In genomic region chr2:241040811-241041334, GRCh38 we compare ENCODE assay signal across 1 cellular context.
TF ChIP-seq lines count a peak whose summit lies in the region.

No MANE protein-coding gene starts in this region.

TF ChIP-seq in GM12878, 131 proteins besides CTCF, POLR2A, EP300 and RAD21:
- TF ChIP-seq MEF2B (IDR thresholded peaks at IDR 0.05; ENCODE audit: partially characterized antibody, poor library complexity, severe bottlenecking) (no peak), HDAC6 (IDR thresholded peaks at IDR 0.05; ENCODE audit: unreplicated experiment) (no peak), CREM (IDR thresholded peaks at IDR 0.05; ENCODE audit: low read depth) (no peak), GATAD2B (conservative IDR thresholded peaks at IDR 0.05; ENCODE audit: low read depth) (no peak), SREBF2 (IDR thresholded peaks at IDR 0.05; ENCODE audit: low read length) (no peak), ZZZ3 (IDR thresholded peaks at IDR 0.05; ENCODE audit: control insufficient read depth, insufficient read length, low read depth) (no peak), POLR2AphosphoS5 (IDR thresholded peaks at IDR 0.05; ENCODE audit: low read length) (no peak), SIN3A (IDR thresholded peaks at IDR 0.05; ENCODE audit: low read depth, low read length) (no peak), ZNF687 (IDR thresholded peaks at IDR 0.05) (no peak), TARDBP (IDR thresholded peaks at IDR 0.05; ENCODE audit: borderline replicate concordance) (no peak), MTA3 (IDR thresholded peaks at IDR 0.05; ENCODE audit: borderline replicate concordance, low read length) (no peak), ZBED1 (IDR thresholded peaks at IDR 0.05; ENCODE audit: borderline replicate concordance) (no peak)
